Comparison of ENCODE assay signal across 8 cellular contexts in the genomic region with DNA sequence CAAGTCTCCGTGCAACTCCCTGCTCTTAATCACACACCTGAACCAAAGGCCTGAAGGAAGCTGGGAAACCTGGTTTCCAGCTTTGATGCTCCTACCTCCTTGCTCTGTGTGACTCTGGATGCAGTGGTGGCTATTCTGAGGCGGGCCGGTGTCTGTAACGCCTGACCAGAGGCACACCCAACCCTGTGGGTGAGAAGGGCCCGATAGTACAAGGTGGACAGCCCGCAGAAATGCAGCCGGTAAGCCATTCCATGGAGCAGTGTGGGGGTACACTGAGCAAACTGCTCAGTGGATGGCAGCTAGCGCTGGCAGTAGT. TPM values are rescaled to one million over a fixed set of nuclear protein-coding genes. Genes with fewer than 3 reads are reported as not detected.
DNase-seq lines count a peak whose midpoint lies in the region; ATAC-seq and TF ChIP-seq lines count a peak whose summit lies in the region.

No MANE protein-coding gene starts in this region.

- H3K36me3 ChIP-seq in Panc1 (ENCODE audit: control insufficient read depth, insufficient read depth, low read length) (no peaks in the 10 kb centered on the region), esophagus squamous epithelium (peaks cover 0 to 17% (median 0%) of the 10 kb centered on the region in 3 donors), parathyroid adenoma (ENCODE audit: control insufficient read depth, insufficient read depth, low read length) (no peaks in the 10 kb centered on the region)

- H3K4me2 ChIP-seq in parathyroid adenoma (ENCODE audit: low read length), result no peak overlapping the region

- H3K4me3 ChIP-seq in Panc1 (ENCODE audit: low read depth in 2 of 2, low read length in 2 of 2) (peak overlapping the region; percentile 12 to 32; a peak in 3 of 4 replicates), esophagus squamous epithelium (peak overlapping the region in 3 of 4 donors; percentile 25 to 63 (median 44)), parathyroid adenoma (ENCODE audit: low read depth, low read length) (peak overlapping the region; percentile 23)

- intact Hi-C loops in Calu3 (cut with micrococcal nuclease; ENCODE audit: unreplicated experiment) (no loop called here), Panc1 (cut with micrococcal nuclease; ENCODE audit: unreplicated experiment) (loop anchor here (5.0 kb wide), 1 partner anchor 34 kb away; a partner anchor contains a TSS), esophagus squamous epithelium (cut with DNase I) (no loop called here)

- no peaks in the 10 kb centered on the region for H3K9me3 Mint-ChIP-seq in Calu3 (ENCODE audit: low read depth, unreplicated experiment)

- ATAC-seq in Panc1 (no peak; the same call in none of the 2 replicates), HG02678 (IDR thresholded peaks at IDR 0.05; ENCODE audit: unreplicated experiment) (no peak)
- no peak for ATAC-seq in activated CD4-positive, CD25-positive, alpha-beta regulatory T cell treated with anti-CD3 and anti-CD28 coated beads, Interleukin-2, amount 50 U/mL, for 24 hours

- peak overlapping the region; percentile 59 for H3K4me3 Mint-ChIP-seq in Calu3 (ENCODE audit: low read depth, unreplicated experiment)

- 55 to 80% methylated on average over 1 to 4 of the region's 8 CpGs for WGBS in esophagus squamous epithelium, 2 donors

- H3K9ac ChIP-seq in parathyroid adenoma, result no peak overlapping the region

- H3K4me1 Mint-ChIP-seq in Calu3 (ENCODE audit: low read depth, unreplicated experiment), result peaks cover 78% of the 10 kb centered on the region

- DNase-seq in Calu3 (no peak), Panc1 (ENCODE audit: low read depth, low spot score) (no peak), esophagus squamous epithelium (lab: John Stamatoyannopoulos, UW) (no peak), COLO668 (lab: John Stamatoyannopoulos, UW; ENCODE audit: unreplicated experiment) (no peak), kidney tubule cell (ENCODE audit: low spot score) (no peak)

- H3K36me3 Mint-ChIP-seq in Calu3 (ENCODE audit: insufficient read depth, unreplicated experiment), result peaks cover 15% of the 10 kb centered on the region

- no peaks in the 10 kb centered on the region for H3K27me3 ChIP-seq in Panc1 (ENCODE audit: control insufficient read depth, insufficient read depth, low read length)
- H3K27me3 ChIP-seq in esophagus squamous epithelium, result no peaks in the 10 kb centered on the region
- H3K27me3 ChIP-seq in parathyroid adenoma (ENCODE audit: control insufficient read depth, insufficient read depth, low read length), result no peaks in the 10 kb centered on the region

- peaks cover 20% of the 10 kb centered on the region for H3K79me2 ChIP-seq in parathyroid adenoma

- TF ChIP-seq CTCF in Calu3 (IDR thresholded peaks at IDR 0.05; ENCODE audit: unreplicated experiment), result no peak
- TF ChIP-seq CTCF in Panc1 (IDR thresholded peaks at IDR 0.05), result no peak
- TF ChIP-seq CTCF in esophagus squamous epithelium (IDR thresholded peaks at IDR 0.05), result no peak
- TF ChIP-seq CTCF in parathyroid adenoma (IDR thresholded peaks at IDR 0.05), result no peak

- TF ChIP-seq POLR2A in esophagus squamous epithelium (IDR thresholded peaks at IDR 0.05), result no peak

- no peaks in the 10 kb centered on the region for H3K9me3 ChIP-seq in Panc1 (ENCODE audit: control insufficient read depth, insufficient read depth, low read depth, low read length)
- H3K9me3 ChIP-seq in esophagus squamous epithelium, result no peaks in the 10 kb centered on the region
- no peaks in the 10 kb centered on the region for H3K9me3 ChIP-seq in parathyroid adenoma (ENCODE audit: control insufficient read depth, low read length)

- H3K27ac ChIP-seq in Panc1 (ENCODE audit: low read length), result peak overlapping the region; percentile 94
- peak overlapping the region; percentile 89 to 97 (median 96) for H3K27ac ChIP-seq in esophagus squamous epithelium
- H3K27ac ChIP-seq in parathyroid adenoma, result no peak overlapping the region

- in situ Hi-C loops in Panc1 (cut with HindIII; ENCODE audit: low pct_unique_long_range_greater_than_20kb, low sequenced_read_pairs), result no loop called here

- CTCF ChIA-PET in Calu3 (lab: Charles Lee), result interaction anchor here (1.1 to 3.0 kb wide), 4 partner anchors 10 to 131 kb away, joined by 4 to 34 read pairs (median 4); no protein-coding TSS in a partner anchor
- CTCF ChIA-PET in Panc1 (lab: Charles Lee), result interaction anchor here (1.0 to 7.6 kb wide), 2 partner anchors 12 to 32 kb away, joined by 3 to 46 read pairs; no protein-coding TSS in a partner anchor

- no peaks in the 10 kb centered on the region for H3K27me3 Mint-ChIP-seq in Calu3 (ENCODE audit: unreplicated experiment)

- peaks cover 91% of the 10 kb centered on the region for H3K4me1 ChIP-seq in Panc1 (ENCODE audit: control insufficient read depth, insufficient read depth, low read length)
- peaks cover 87 to 100% (median 89%) of the 10 kb centered on the region in 3 donors for H3K4me1 ChIP-seq in esophagus squamous epithelium
- peaks cover 35% of the 10 kb centered on the region for H3K4me1 ChIP-seq in parathyroid adenoma

- peak overlapping the region; percentile 39 for H3K27ac Mint-ChIP-seq in Calu3 (ENCODE audit: unreplicated experiment)

- POLR2A ChIA-PET in Panc1 (lab: Charles Lee), result interaction anchor here (0.7 kb wide), 1 partner anchor 219 kb away, joined by 3 read pairs; no protein-coding TSS in a partner anchor

- no peak overlapping the region for H2AFZ ChIP-seq in parathyroid adenoma

- BruUV-seq in Calu3 (replicated peaks; lab: Mats Ljungman, UMichigan) (no TSS peak), Panc1 (replicated peaks; lab: Mats Ljungman, UMichigan) (no TSS peak)

RNA-seq across cellular contexts. Expression of a gene that starts 36.1 kb away (rescaled TPM):
- total RNA-seq in Calu3 (2022), result 20.8 and 21.5 TPM in 2 replicates
- total RNA-seq in Panc1 (2021; ENCODE audit: unreplicated experiment), result 47.1 TPM
- 35.8 TPM for polyA plus RNA-seq in Panc1 (2012; ENCODE audit: insufficient read length)
- 100 to 1,000 TPM in 1 of 4 donors, 10 to 100 TPM in 3; 22.2 to 112 (median 30.6) TPM for total RNA-seq in esophagus squamous epithelium
